Comparison of ENCODE assay signal across 2 cellular contexts in genomic region chr20:43766917-43767316, GRCh38.
TF ChIP-seq lines count a peak whose summit lies in the region.

No MANE protein-coding gene starts in this region.

TF ChIP-seq in A549, 52 proteins besides CTCF, POLR2A, EP300 and RAD21 (continued from another document):
- TF ChIP-seq PHF8 (IDR thresholded peaks at IDR 0.05; ENCODE audit: borderline replicate concordance, low read depth) (no peak), JUN (IDR thresholded peaks at IDR 0.05) (no peak), NFE2L2 (conservative IDR thresholded peaks at IDR 0.05; ENCODE audit: low read length) (no peak), CBX2 (IDR thresholded peaks at IDR 0.05; ENCODE audit: borderline replicate concordance, low read depth) (no peak), FOXS1 (CRISPR knock-in tag; IDR thresholded peaks at IDR 0.05) (no peak), EHMT2 (IDR thresholded peaks at IDR 0.05; ENCODE audit: low read depth) (no peak), MYC (IDR thresholded peaks at IDR 0.05; ENCODE audit: borderline replicate concordance, low read length) (no peak), RFX5 (IDR thresholded peaks at IDR 0.05) (no peak)
- TF ChIP-seq, protein P1, sequence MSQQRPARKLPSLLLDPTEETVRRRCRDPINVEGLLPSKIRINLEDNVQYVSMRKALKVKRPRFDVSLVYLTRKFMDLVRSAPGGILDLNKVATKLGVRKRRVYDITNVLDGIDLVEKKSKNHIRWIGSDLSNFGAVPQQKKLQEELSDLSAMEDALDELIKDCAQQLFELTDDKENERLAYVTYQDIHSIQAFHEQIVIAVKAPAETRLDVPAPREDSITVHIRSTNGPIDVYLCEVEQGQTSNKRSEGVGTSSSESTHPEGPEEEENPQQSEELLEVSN (IDR thresholded peaks at IDR 0.05; ENCODE audit: borderline replicate concordance, low read depth), result no peak
- TF ChIP-seq, protein P2, sequence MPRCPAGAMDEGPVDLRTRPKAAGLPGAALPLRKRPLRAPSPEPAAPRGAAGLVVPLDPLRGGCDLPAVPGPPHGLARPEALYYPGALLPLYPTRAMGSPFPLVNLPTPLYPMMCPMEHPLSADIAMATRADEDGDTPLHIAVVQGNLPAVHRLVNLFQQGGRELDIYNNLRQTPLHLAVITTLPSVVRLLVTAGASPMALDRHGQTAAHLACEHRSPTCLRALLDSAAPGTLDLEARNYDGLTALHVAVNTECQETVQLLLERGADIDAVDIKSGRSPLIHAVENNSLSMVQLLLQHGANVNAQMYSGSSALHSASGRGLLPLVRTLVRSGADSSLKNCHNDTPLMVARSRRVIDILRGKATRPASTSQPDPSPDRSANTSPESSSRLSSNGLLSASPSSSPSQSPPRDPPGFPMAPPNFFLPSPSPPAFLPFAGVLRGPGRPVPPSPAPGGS (IDR thresholded peaks at IDR 0.05), result no peak
- TF ChIP-seq, protein P3, sequence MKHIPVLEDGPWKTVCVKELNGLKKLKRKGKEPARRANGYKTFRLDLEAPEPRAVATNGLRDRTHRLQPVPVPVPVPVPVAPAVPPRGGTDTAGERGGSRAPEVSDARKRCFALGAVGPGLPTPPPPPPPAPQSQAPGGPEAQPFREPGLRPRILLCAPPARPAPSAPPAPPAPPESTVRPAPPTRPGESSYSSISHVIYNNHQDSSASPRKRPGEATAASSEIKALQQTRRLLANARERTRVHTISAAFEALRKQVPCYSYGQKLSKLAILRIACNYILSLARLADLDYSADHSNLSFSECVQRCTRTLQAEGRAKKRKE (CRISPR knock-in tag; IDR thresholded peaks at IDR 0.05; ENCODE audit: low read depth), result no peak

TF ChIP-seq in GM23338, 12 proteins besides CTCF, POLR2A, EP300 and RAD21:
- TF ChIP-seq, protein P4, sequence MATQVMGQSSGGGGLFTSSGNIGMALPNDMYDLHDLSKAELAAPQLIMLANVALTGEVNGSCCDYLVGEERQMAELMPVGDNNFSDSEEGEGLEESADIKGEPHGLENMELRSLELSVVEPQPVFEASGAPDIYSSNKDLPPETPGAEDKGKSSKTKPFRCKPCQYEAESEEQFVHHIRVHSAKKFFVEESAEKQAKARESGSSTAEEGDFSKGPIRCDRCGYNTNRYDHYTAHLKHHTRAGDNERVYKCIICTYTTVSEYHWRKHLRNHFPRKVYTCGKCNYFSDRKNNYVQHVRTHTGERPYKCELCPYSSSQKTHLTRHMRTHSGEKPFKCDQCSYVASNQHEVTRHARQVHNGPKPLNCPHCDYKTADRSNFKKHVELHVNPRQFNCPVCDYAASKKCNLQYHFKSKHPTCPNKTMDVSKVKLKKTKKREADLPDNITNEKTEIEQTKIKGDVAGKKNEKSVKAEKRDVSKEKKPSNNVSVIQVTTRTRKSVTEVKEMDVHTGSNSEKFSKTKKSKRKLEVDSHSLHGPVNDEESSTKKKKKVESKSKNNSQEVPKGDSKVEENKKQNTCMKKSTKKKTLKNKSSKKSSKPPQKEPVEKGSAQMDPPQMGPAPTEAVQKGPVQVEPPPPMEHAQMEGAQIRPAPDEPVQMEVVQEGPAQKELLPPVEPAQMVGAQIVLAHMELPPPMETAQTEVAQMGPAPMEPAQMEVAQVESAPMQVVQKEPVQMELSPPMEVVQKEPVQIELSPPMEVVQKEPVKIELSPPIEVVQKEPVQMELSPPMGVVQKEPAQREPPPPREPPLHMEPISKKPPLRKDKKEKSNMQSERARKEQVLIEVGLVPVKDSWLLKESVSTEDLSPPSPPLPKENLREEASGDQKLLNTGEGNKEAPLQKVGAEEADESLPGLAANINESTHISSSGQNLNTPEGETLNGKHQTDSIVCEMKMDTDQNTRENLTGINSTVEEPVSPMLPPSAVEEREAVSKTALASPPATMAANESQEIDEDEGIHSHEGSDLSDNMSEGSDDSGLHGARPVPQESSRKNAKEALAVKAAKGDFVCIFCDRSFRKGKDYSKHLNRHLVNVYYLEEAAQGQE (IDR thresholded peaks at IDR 0.05; ENCODE audit: unreplicated experiment), result no peak
- TF ChIP-seq CREB1 (CRISPR knock-in tag; IDR thresholded peaks at IDR 0.05; ENCODE audit: low read depth), result no peak
- no peak for TF ChIP-seq NANOG (IDR thresholded peaks at IDR 0.05; ENCODE audit: borderline replicate concordance)
- TF ChIP-seq ZNF462 (CRISPR knock-in tag; IDR thresholded peaks at IDR 0.05), result no peak
- TF ChIP-seq POLR2AphosphoS5 (IDR thresholded peaks at IDR 0.05; ENCODE audit: low read depth), result no peak
- TF ChIP-seq, protein P5, sequence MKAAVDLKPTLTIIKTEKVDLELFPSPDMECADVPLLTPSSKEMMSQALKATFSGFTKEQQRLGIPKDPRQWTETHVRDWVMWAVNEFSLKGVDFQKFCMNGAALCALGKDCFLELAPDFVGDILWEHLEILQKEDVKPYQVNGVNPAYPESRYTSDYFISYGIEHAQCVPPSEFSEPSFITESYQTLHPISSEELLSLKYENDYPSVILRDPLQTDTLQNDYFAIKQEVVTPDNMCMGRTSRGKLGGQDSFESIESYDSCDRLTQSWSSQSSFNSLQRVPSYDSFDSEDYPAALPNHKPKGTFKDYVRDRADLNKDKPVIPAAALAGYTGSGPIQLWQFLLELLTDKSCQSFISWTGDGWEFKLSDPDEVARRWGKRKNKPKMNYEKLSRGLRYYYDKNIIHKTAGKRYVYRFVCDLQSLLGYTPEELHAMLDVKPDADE (IDR thresholded peaks at IDR 0.05), result no peak
- TF ChIP-seq ZNF331 (CRISPR knock-in tag; IDR thresholded peaks at IDR 0.05; ENCODE audit: low read depth), result no peak
- TF ChIP-seq JUNB (IDR thresholded peaks at IDR 0.05; ENCODE audit: unreplicated experiment), result no peak
- no peak for TF ChIP-seq ZNF114 (CRISPR knock-in tag; IDR thresholded peaks at IDR 0.05)
- no peak for TF ChIP-seq EZH2phosphoT487 (IDR thresholded peaks at IDR 0.05; ENCODE audit: unreplicated experiment)
- no peak for TF ChIP-seq STAT1 (IDR thresholded peaks at IDR 0.05; ENCODE audit: unreplicated experiment)
- TF ChIP-seq EZH2 (IDR thresholded peaks at IDR 0.05; ENCODE audit: low read depth, unreplicated experiment), result no peak
